Comparison of ENCODE assay signal across 8 cellular contexts in genomic region chr14:77043984-77044485, GRCh38. TPM values are rescaled to one million over a fixed set of nuclear protein-coding genes. Genes with fewer than 3 reads are reported as not detected.
DNase-seq lines count a peak whose midpoint lies in the region; ATAC-seq and TF ChIP-seq lines count a peak whose summit lies in the region.

No MANE protein-coding gene starts in this region.

- no peaks in the 10 kb centered on the region for H3K36me3 ChIP-seq in neutrophil

- CTCF ChIA-PET in AG04450 (lab: Charles Lee): interaction anchor here (1.4 to 5.0 kb wide), 5 partner anchors 10 to 168 kb away, joined by 7 to 33 read pairs (median 11); no protein-coding TSS in a partner anchor

- intact Hi-C loops in dorsolateral prefrontal cortex (cut with DNase I): loop anchor here (2.0 to 5.0 kb wide), 2 partner anchors 25 to 87 kb away; no protein-coding TSS in a partner anchor

- no peak overlapping the region for H3K4me3 ChIP-seq in AG04450 (ENCODE audit: low read depth, low read length)
- peak overlapping the region in 6 of 59 donors; percentile 31 to 44 (median 39) for H3K4me3 ChIP-seq in dorsolateral prefrontal cortex
- peak overlapping the region in 1 of 2 experiments; percentile 7 for H3K4me3 ChIP-seq in neutrophil (ENCODE audit: low read depth in 1 of 2, low read length in 1 of 2)

- peaks cover 66 to 82% of the 10 kb centered on the region in 2 experiments for H3K4me1 ChIP-seq in neutrophil (ENCODE audit: control insufficient read depth in 1 of 2, insufficient read depth in 1 of 2, low read depth in 1 of 2, low read length in 1 of 2)

- TF ChIP-seq CTCF in AG04450 (IDR thresholded peaks at IDR 0.05; ENCODE audit: low read depth, low read length) (no peak), dorsolateral prefrontal cortex (IDR thresholded peaks at IDR 0.05 in 54 of 56, conservative IDR thresholded peaks at IDR 0.05 in 2 of 56; ENCODE audit: low read depth in 1 of 56, partially characterized antibody in 56 of 56) (no peak), neutrophil (IDR thresholded peaks at IDR 0.05) (no peak)

- H3K27me3 ChIP-seq in AG04450 (ENCODE audit: control insufficient read depth, insufficient read depth, low read length) (no peaks in the 10 kb centered on the region), dorsolateral prefrontal cortex (no peaks in the 10 kb centered on the region), neutrophil (no peaks in the 10 kb centered on the region)

- H3K9me3 ChIP-seq in AG04450 (ENCODE audit: control insufficient read depth, insufficient read depth, low read length): no peaks in the 10 kb centered on the region
- no peaks in the 10 kb centered on the region for H3K9me3 ChIP-seq in neutrophil

- ATAC-seq in GM18870 (IDR thresholded peaks at IDR 0.05; ENCODE audit: unreplicated experiment) (no peak), HG03108 (IDR thresholded peaks at IDR 0.05; ENCODE audit: unreplicated experiment) (no peak)

- POLR2A ChIA-PET in AG04450 (lab: Yijun Ruan, JAX): interaction anchor here (1.1 to 7.6 kb wide), 8 partner anchors 10 to 140 kb away, joined by 4 to 146 read pairs (median 14); partner anchors contain the start of gene IRF2BPL

- H3K27ac ChIP-seq in AG04450 (ENCODE audit: low read depth, low read length) (peak overlapping the region; percentile 94), dorsolateral prefrontal cortex (peak overlapping the region; percentile 82 to 100 (median 98)), neutrophil (peak overlapping the region; percentile 39)

- DNase-seq in AG04450 (ENCODE audit: low read depth, low spot score) (no peak), NAMALWA (ENCODE audit: low spot score) (peak; percentile 34), dorsolateral prefrontal cortex (no peak), NCI-H1436 treated with DMSO at 0.1 percent for 48 hours (lab: John Stamatoyannopoulos, UW) (no peak), NCI-H2227 (lab: John Stamatoyannopoulos, UW; ENCODE audit: unreplicated experiment) (no peak)

RNA-seq across cellular contexts. Expression of gene IRF2BPL, which starts 15.5 kb away (rescaled TPM):
- 17.1 and 21.8 TPM in 2 replicates for polyA plus RNA-seq in AG04450 (2011; rRNA removed)
- 19.4 and 19.6 TPM in 2 replicates for polyA minus RNA-seq in AG04450 (2011; rRNA and poly(A)+ RNA removed)
- total RNA-seq in dorsolateral prefrontal cortex: 10 to 100 TPM; 30.1 to 62.8 (median 41.3) TPM

RNA-seq across cellular contexts. Expression of gene CIPC, which starts 54.0 kb away (rescaled TPM):
- 8.9 and 9.9 TPM in 2 replicates for polyA plus RNA-seq in AG04450 (2011; rRNA removed)
- 12.2 and 19.5 TPM in 2 replicates for polyA minus RNA-seq in AG04450 (2011; rRNA and poly(A)+ RNA removed)
- 100 to 1,000 TPM in 30 of 120 experiments, 10 to 100 TPM in 90; 63.6 to 149 (median 93.0) TPM for total RNA-seq in dorsolateral prefrontal cortex

Comparison
In these comparisons a context has a peak if more than half of its experiments do, and no peak if none do; other contexts are left out.
1. H3K27ac ChIP-seq: peak in every context shown above with its lines; median percentile 98 in dorsolateral prefrontal cortex; 94 in AG04450; 39 in neutrophil.